8 cellular contexts compared by ENCODE assay signal in the genomic region with DNA sequence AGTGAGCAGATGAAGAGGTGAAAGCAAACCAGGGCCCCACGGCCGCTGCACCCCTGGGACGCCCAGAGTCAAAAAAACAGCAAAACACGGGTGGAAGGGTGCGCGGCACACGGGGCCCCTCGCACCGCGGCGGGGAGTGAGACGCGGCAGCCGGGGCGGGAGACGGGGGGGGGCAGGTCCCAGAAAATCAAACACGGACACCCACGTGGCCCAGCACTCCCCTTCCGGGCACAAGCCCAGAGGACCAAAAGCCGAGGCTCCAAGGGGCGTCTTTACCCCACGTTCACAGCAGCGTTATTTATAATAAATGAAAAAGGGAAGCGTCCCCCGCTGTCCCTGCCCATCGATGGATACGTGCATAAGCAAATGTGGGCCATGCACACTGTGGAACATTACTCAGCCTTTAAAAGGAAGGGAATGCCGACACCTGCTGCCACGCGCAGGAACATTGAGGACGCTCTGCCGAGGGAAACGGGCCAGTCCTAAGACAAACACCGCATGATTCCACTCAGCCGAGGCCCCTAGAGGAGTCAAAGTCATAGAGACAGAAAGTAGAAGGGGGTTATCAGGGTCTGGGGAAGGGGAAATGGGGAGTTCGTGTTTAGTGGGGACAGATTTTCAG. TPM values are rescaled to one million over a fixed set of nuclear protein-coding genes. Genes with fewer than 3 reads are reported as not detected.
DNase-seq lines count a peak whose midpoint lies in the region; ATAC-seq, FAIRE-seq and TF ChIP-seq lines count a peak whose summit lies in the region.

No MANE protein-coding gene starts in this region.

- H3K27me3 Mint-ChIP-seq in activated B cell treated with CpG ODN at 0.5 μM for 24 hours, result peaks cover 5% of the 10 kb centered on the region

- no peaks in the 10 kb centered on the region for H3K79me2 ChIP-seq in parathyroid adenoma

- H3K4me2 ChIP-seq in parathyroid adenoma (ENCODE audit: low read length), result peak overlapping the region; percentile 78

- peak overlapping the region; percentile 98 for H2AFZ ChIP-seq in parathyroid adenoma

- no peaks in the 10 kb centered on the region for H3K36me3 ChIP-seq in parathyroid adenoma (ENCODE audit: control insufficient read depth, insufficient read depth, low read length)

- ATAC-seq in HG02623 (IDR thresholded peaks at IDR 0.05; ENCODE audit: unreplicated experiment) (peak; percentile 14), activated B cell treated with CpG ODN at 0.5 μM for 24 hours (ENCODE audit: low read depth) (peak; percentile 25), HG02981 (IDR thresholded peaks at IDR 0.05; ENCODE audit: unreplicated experiment) (no peak)

- no peak for TF ChIP-seq CTCF in GM10266 (IDR thresholded peaks at IDR 0.05; ENCODE audit: control insufficient read depth, insufficient read depth, low read depth, missing control alignments)
- TF ChIP-seq CTCF in activated B cell treated with CpG ODN at 0.5 μM for 24 hours (IDR thresholded peaks at IDR 0.05), result no peak
- no peak for TF ChIP-seq CTCF in fibroblast of pulmonary artery (IDR thresholded peaks at IDR 0.05; ENCODE audit: low read length, missing control alignments)
- no peak for TF ChIP-seq CTCF in parathyroid adenoma (IDR thresholded peaks at IDR 0.05)

- H3K27ac Mint-ChIP-seq in activated B cell treated with CpG ODN at 0.5 μM for 24 hours, result peak overlapping the region; percentile 53

- H3K9me3 Mint-ChIP-seq in activated B cell treated with CpG ODN at 0.5 μM for 24 hours, result no peaks in the 10 kb centered on the region

- no peak for TF ChIP-seq POLR2A in GM12892 (IDR thresholded peaks at IDR 0.05; ENCODE audit: low read depth, low read length)

- peaks cover 27% of the 10 kb centered on the region for H3K4me1 Mint-ChIP-seq in activated B cell treated with CpG ODN at 0.5 μM for 24 hours

- peak overlapping the region; percentile 88 for H3K4me3 Mint-ChIP-seq in activated B cell treated with CpG ODN at 0.5 μM for 24 hours

- H3K4me1 ChIP-seq in parathyroid adenoma, result peaks cover 5% of the 10 kb centered on the region

- POLR2A ChIA-PET in activated B cell treated with CpG ODN at 0.5 μM for 24 hours (lab: Charles Lee), result no interaction called here

- FAIRE-seq in GM12892 (lab: Jason Lieb, UNC), result no peak

- DNase-seq in GM10266 (ENCODE audit: extremely low spot score), result peak; percentile 53
- peak; percentile 40 for DNase-seq in activated B cell treated with CpG ODN at 0.5 μM for 24 hours
- DNase-seq in fibroblast of pulmonary artery (ENCODE audit: low read depth), result no peak
- DNase-seq in GM12892 (ENCODE audit: insufficient read length), result no peak
- DNase-seq in NCI-H1436 (lab: John Stamatoyannopoulos, UW), result no peak

- no peaks in the 10 kb centered on the region for H3K27me3 ChIP-seq in parathyroid adenoma (ENCODE audit: control insufficient read depth, insufficient read depth, low read length)

- H3K36me3 Mint-ChIP-seq in activated B cell treated with CpG ODN at 0.5 μM for 24 hours (ENCODE audit: low read depth), result peaks cover 22% of the 10 kb centered on the region

- CTCF ChIA-PET in activated B cell treated with CpG ODN at 0.5 μM for 24 hours (lab: Charles Lee), result no interaction called here

- H3K9ac ChIP-seq in parathyroid adenoma, result no peak overlapping the region

- intact Hi-C loops in activated B cell treated with CpG ODN at 0.5 μM for 24 hours (cut with micrococcal nuclease), result loop anchor here (1.0 to 10.0 kb wide), 6 partner anchors 111 to 1748 kb away; a partner anchor contains a TSS

- H3K27ac ChIP-seq in parathyroid adenoma, result no peak overlapping the region

- no peaks in the 10 kb centered on the region for H3K9me3 ChIP-seq in parathyroid adenoma (ENCODE audit: control insufficient read depth, low read length)

- peak overlapping the region; percentile 94 for H3K4me3 ChIP-seq in fibroblast of pulmonary artery (replicated peaks; ENCODE audit: low read depth, low read length)
- H3K4me3 ChIP-seq in parathyroid adenoma (ENCODE audit: low read depth, low read length), result peak overlapping the region; percentile 85

RNA-seq across cellular contexts. Expression of a gene that starts 0.7 kb away (rescaled TPM):
- 78.6 and 81.1 TPM in 2 replicates for total RNA-seq in activated B cell treated with CpG ODN at 0.5 μM for 24 hours
- 109 TPM for polyA plus RNA-seq in GM12892 (2012; ENCODE audit: missing spikeins)

RNA-seq across cellular contexts. Expression of a gene that starts 3.7 kb away (rescaled TPM):
- total RNA-seq in activated B cell treated with CpG ODN at 0.5 μM for 24 hours, result not detected in 2 replicates
- not detected for polyA plus RNA-seq in GM12892 (2012; ENCODE audit: missing spikeins)

Comparison
In these comparisons a context has a peak if more than half of its experiments do, and no peak if none do; other contexts are left out.
1. DNase-seq: peak in GM10266 (single experiment) and activated B cell treated with CpG ODN at 0.5 μM for 24 hours (single experiment); none in fibroblast of pulmonary artery (single experiment), GM12892 (single experiment) and NCI-H1436 (single experiment).